ENCODE assay signal across 2 cellular contexts in genomic region chr5:164175083-164175482, GRCh38.
TF ChIP-seq lines count a peak whose summit lies in the region.

No MANE protein-coding gene starts in this region.

TF ChIP-seq in IMR-90, 13 proteins besides CTCF, POLR2A, EP300 and RAD21:
- TF ChIP-seq RFX5 (IDR thresholded peaks at IDR 0.05; ENCODE audit: low read depth, low read length) (no peak), RCOR1 (IDR thresholded peaks at IDR 0.05; ENCODE audit: insufficient replicate concordance, low read length) (no peak), FOS (IDR thresholded peaks at IDR 0.05; ENCODE audit: low read depth, low read length) (no peak), MAZ (IDR thresholded peaks at IDR 0.05; ENCODE audit: borderline replicate concordance, low read depth, low read length) (no peak)

TF ChIP-seq in GM12891, 5 proteins besides CTCF, POLR2A, EP300 and RAD21:
- TF ChIP-seq TAF1 (IDR thresholded peaks at IDR 0.05; ENCODE audit: low read depth, low read length) (no peak), SPI1 (IDR thresholded peaks at IDR 0.05; ENCODE audit: low read depth, low read length) (no peak), POU2F2 (IDR thresholded peaks at IDR 0.05; ENCODE audit: low read depth, low read length) (no peak), POLR2AphosphoS5 (IDR thresholded peaks at IDR 0.05; ENCODE audit: low read depth, low read length) (no peak), PAX5 (IDR thresholded peaks at IDR 0.05; ENCODE audit: insufficient read depth, low read length, severe bottlenecking) (no peak)
TF ChIP-seq in GM12891: peak in this region for 0.
